26 cellular contexts compared by ENCODE assay signal in the genomic region with DNA sequence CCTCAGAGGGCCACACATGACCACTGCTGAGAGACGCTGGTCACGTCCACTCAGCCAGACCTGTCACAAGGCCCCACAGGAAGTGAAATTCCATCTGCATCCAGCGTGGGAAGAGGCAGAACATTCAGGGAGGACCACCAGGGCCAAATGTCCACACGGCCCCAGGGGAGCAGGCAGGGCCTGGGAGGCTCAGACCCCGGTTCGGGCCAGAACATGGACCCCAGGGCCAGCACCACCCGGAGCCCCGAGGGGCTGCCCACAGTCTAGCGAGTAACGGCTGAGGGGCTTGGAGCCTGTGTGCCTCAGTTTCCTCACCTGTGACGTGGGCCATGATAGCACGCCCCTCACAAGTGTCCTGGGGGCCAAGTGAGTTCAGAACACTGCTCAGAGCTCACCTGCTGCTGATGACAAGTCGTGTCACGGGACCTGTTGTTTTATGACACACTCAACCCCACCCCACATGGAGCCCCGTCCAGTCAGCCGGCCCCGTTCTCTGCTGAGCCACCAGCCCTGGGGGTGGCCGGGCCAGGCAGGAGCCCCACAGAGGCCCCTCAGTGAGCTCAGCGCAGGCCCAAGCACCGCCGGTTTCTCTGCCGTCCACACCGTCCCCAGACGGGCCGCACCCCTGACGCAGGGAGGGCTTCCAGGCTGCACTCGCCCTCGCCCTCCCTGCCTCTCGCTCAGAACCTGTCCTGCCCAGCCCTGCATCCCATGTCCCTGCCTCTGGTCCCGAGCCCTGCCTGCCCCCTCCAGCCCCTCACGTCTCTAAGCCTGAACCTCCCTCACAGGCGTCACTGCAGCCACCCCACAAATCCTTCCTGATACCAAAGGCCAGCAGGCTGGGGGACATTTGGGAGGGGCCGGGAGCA.
"Had no signal": no experiment of that assay in that cellular context is flagged by ENCODE, and none has a peak within 500 bp of the region (broad histone marks: within the 10 kb centered on the region; RNA-seq: fewer than 3 reads in every experiment).

No MANE protein-coding gene starts in this region.

- ATAC-seq: heart left ventricle; naive thymus-derived CD4-positive, alpha-beta T cell; natural killer cell treated with Interleukin-12 subunit alpha and Interleukin-12 subunit beta and Interleukin-15 and Interleukin-18, amount 100 ng/mL, for 72 hours; psoas muscle; stimulated activated memory B cell treated with anti-CD40 and anti-IgM and Interleukin-4, amounts not matched to agents 10 μg/mL and 1 μg/mL and 100 μg/mL, for 72 hours; upper lobe of right lung had no signal

- H3K9me3 Mint-ChIP-seq: immature natural killer cell; natural killer cell treated with Interleukin-12 subunit alpha and Interleukin-12 subunit beta and Interleukin-15 and Interleukin-18, amount 100 ng/mL, for 72 hours; stimulated activated memory B cell treated with anti-CD40 and anti-IgM and Interleukin-4, amounts not matched to agents 10 μg/mL and 1 μg/mL and 100 μg/mL, for 72 hours had no signal

- H3K4me1 ChIP-seq: left ventricle myocardium inferior, parathyroid adenoma, psoas muscle, sigmoid colon, upper lobe of right lung had no signal

- H2AFZ ChIP-seq: parathyroid adenoma had no signal

- H3K36me3 ChIP-seq: heart left ventricle, left ventricle myocardium inferior, neutrophil, sigmoid colon, spleen, suprapubic skin, thoracic aorta, tibial artery, upper lobe of right lung had no signal

- DNase-seq: glutamatergic neuron; heart left ventricle; hypothalamus; immature natural killer cell; kidney; left ventricle myocardium inferior; midbrain; naive thymus-derived CD4-positive, alpha-beta T cell; occipital lobe; sigmoid colon; small intestine; spleen; stimulated activated CD4-positive, alpha-beta T cell treated with anti-CD3 and anti-CD28 coated beads, Interleukin-4, amount 100 ng/mL, for 24 hours; stimulated activated naive CD4-positive, alpha-beta T cell treated with Interleukin-2 at 50 U/mL for 16 hours; tibial artery; trophoblast cell; upper lobe of right lung had no signal

- H3K4me3 ChIP-seq: heart left ventricle, left ventricle myocardium inferior, lung, mucosa of descending colon, psoas muscle, sigmoid colon, spleen, suprapubic skin, thoracic aorta, tibial artery, upper lobe of right lung had no signal

- H3K27ac Mint-ChIP-seq: immature natural killer cell; naive thymus-derived CD4-positive, alpha-beta T cell; natural killer cell treated with Interleukin-12 subunit alpha and Interleukin-12 subunit beta and Interleukin-15 and Interleukin-18, amount 100 ng/mL, for 72 hours; stimulated activated memory B cell treated with anti-CD40 and anti-IgM and Interleukin-4, amounts not matched to agents 10 μg/mL and 1 μg/mL and 100 μg/mL, for 72 hours had no signal

- H3K27me3 Mint-ChIP-seq: naive thymus-derived CD4-positive, alpha-beta T cell had no signal

- H3K9ac ChIP-seq: parathyroid adenoma had no signal

- H3K27ac ChIP-seq: heart left ventricle, left ventricle myocardium inferior, neutrophil, parathyroid adenoma, psoas muscle, sigmoid colon, spleen, suprapubic skin, thoracic aorta, tibial artery, upper lobe of right lung had no signal

- H3K4me3 Mint-ChIP-seq: immature natural killer cell; naive thymus-derived CD4-positive, alpha-beta T cell; natural killer cell treated with Interleukin-12 subunit alpha and Interleukin-12 subunit beta and Interleukin-15 and Interleukin-18, amount 100 ng/mL, for 72 hours; stimulated activated memory B cell treated with anti-CD40 and anti-IgM and Interleukin-4, amounts not matched to agents 10 μg/mL and 1 μg/mL and 100 μg/mL, for 72 hours had no signal

- H3K9me3 ChIP-seq: heart left ventricle, left ventricle myocardium inferior, mucosa of descending colon, neutrophil, psoas muscle, sigmoid colon, spleen, suprapubic skin, thoracic aorta, tibial artery, upper lobe of right lung had no signal

- H3K4me1 Mint-ChIP-seq: immature natural killer cell; stimulated activated memory B cell treated with anti-CD40 and anti-IgM and Interleukin-4, amounts not matched to agents 10 μg/mL and 1 μg/mL and 100 μg/mL, for 72 hours had no signal
